ENCODE assay signal across 14 cellular contexts in genomic region chr9:11199335-11199734, GRCh38.
"Had no signal": no experiment of that assay in that cellular context is flagged by ENCODE, and none has a peak within 500 bp of the region (broad histone marks: within the 10 kb centered on the region; RNA-seq: fewer than 3 reads in every experiment).

No MANE protein-coding gene starts in this region.

- H3K36me3 ChIP-seq: brain microvascular endothelial cell, lower lobe of right lung had no signal

- H3K4me3 ChIP-seq: coronary artery, lower lobe of right lung had no signal

- H3K9me3 ChIP-seq: lower lobe of right lung had no signal

- ATAC-seq: left colon; lower lobe of right lung; stimulated activated memory B cell treated with anti-CD40 and anti-IgM and Interleukin-4, amounts not matched to agents 10 μg/mL and 1 μg/mL and 100 μg/mL, for 72 hours had no signal

- H3K4me1 ChIP-seq: lower lobe of right lung had no signal

- H3K27ac ChIP-seq: brain microvascular endothelial cell, coronary artery, lower lobe of right lung had no signal

- H3K27me3 ChIP-seq: brain microvascular endothelial cell had no signal

- DNase-seq: activated CD4-positive, CD25-positive, alpha-beta regulatory T cell treated with anti-CD3 and anti-CD28 coated beads, Interleukin-2, amount 50 U/mL, for 72 hours; activated naive CD4-positive, alpha-beta T cell; activated naive CD8-positive, alpha-beta T cell treated with anti-CD3 and anti-CD28 coated beads, Interleukin-2, amount 10 ng/mL, durations not matched to agents 7 days and 5 days; activated T-cell treated with anti-CD3 and anti-CD28 coated beads for 4 hours; anterior cingulate cortex; brain microvascular endothelial cell; effector CD8-positive, alpha-beta T cell; foreskin fibroblast; hypothalamus; left colon; lower lobe of right lung; T-helper 9 cell had no signal
